15 cellular contexts compared by ENCODE assay signal in genomic region chr11:3916962-3917361, GRCh38.
DNase-seq lines count a peak whose midpoint lies in the region; ATAC-seq and TF ChIP-seq lines count a peak whose summit lies in the region.
"Had no signal": no experiment of that assay in that cellular context is flagged by ENCODE, and none has a peak within 500 bp of the region (broad histone marks: within the 10 kb centered on the region; RNA-seq: fewer than 3 reads in every experiment).

No MANE protein-coding gene starts in this region.

- H3K4me1 ChIP-seq in foreskin keratinocyte: peaks cover 24% of the 10 kb centered on the region

- peak; percentile 73 for DNase-seq in activated CD4-positive, alpha-beta T cell treated with anti-CD3 and anti-CD28 coated beads for 36 hours
- DNase-seq in activated CD4-positive, alpha-beta T cell treated with anti-CD3 and anti-CD28 coated beads, Interleukin-2, amount 50 U/mL, for 1 hour: no peak
- peak; percentile 68 for DNase-seq in activated CD8-positive, alpha-beta T cell treated with anti-CD3 and anti-CD28 coated beads for 36 hours
- DNase-seq in foreskin keratinocyte (peak; percentile 91 to 95), chondrocyte (ENCODE audit: low spot score) (no peak), dedifferentiated amniotic fluid mesenchymal stem cell (ENCODE audit: extremely low spot score) (no peak), Kasumi-1 (lab: John Stamatoyannopoulos, UW) (no peak)
- DNase-seq in stimulated activated naive CD8-positive, alpha-beta T cell treated with anti-CD3 and anti-CD28 coated beads, Interleukin-15, amount 100 ng/mL, for 72 hours: no peak
- DNase-seq: aorta, DMS53, HCEC 1CT, NCI-H187 had no signal

- intact Hi-C loops in activated CD4-positive, alpha-beta T cell treated with anti-CD3 and anti-CD28 coated beads for 36 hours (cut with DNase I, micrococcal nuclease): loop anchor here in 1 of 2 experiments (1.0 kb wide), 1 partner anchor 62 kb away; the partner anchor contains the start of gene STIM1
- intact Hi-C loops in activated CD8-positive, alpha-beta T cell treated with anti-CD3 and anti-CD28 coated beads for 36 hours (cut with micrococcal nuclease): no loop called here

- POLR2A ChIA-PET in activated CD4-positive, alpha-beta T cell treated with anti-CD3 and anti-CD28 coated beads for 36 hours (lab: Charles Lee): interaction anchor here (1.5 kb wide), 1 partner anchor 62 kb away, joined by 3 read pairs; no protein-coding TSS in a partner anchor
- POLR2A ChIA-PET in activated CD8-positive, alpha-beta T cell treated with anti-CD3 and anti-CD28 coated beads for 36 hours (lab: Charles Lee): interaction anchor here (0.7 to 2.0 kb wide), 2 partner anchors 63 to 150 kb away, joined by 3 to 5 read pairs; no protein-coding TSS in a partner anchor

- no peak for TF ChIP-seq CTCF in activated CD8-positive, alpha-beta T cell treated with anti-CD3 and anti-CD28 coated beads for 36 hours (IDR thresholded peaks at IDR 0.05)
- TF ChIP-seq CTCF in foreskin keratinocyte (conservative IDR thresholded peaks at IDR 0.05) (no peak), chondrocyte (IDR thresholded peaks at IDR 0.05) (no peak)

- peak; percentile 79 for ATAC-seq in activated CD4-positive, alpha-beta T cell treated with anti-CD3 and anti-CD28 coated beads for 36 hours
- peak; percentile 71 for ATAC-seq in activated CD8-positive, alpha-beta T cell treated with anti-CD3 and anti-CD28 coated beads for 36 hours
- ATAC-seq in foreskin keratinocyte: peak; percentile 92
- ATAC-seq in stimulated activated naive CD8-positive, alpha-beta T cell treated with anti-CD3 and anti-CD28 coated beads, Interleukin-15, amount 100 ng/mL, for 72 hours: peak; percentile 41

- peak overlapping the region; percentile 98 for H3K27ac ChIP-seq in foreskin keratinocyte
- H3K27ac ChIP-seq: thoracic aorta had no signal

- H3K27ac Mint-ChIP-seq in activated CD4-positive, alpha-beta T cell treated with anti-CD3 and anti-CD28 coated beads for 36 hours: peak overlapping the region; percentile 81
- H3K27ac Mint-ChIP-seq in activated CD8-positive, alpha-beta T cell treated with anti-CD3 and anti-CD28 coated beads for 36 hours: peak overlapping the region; percentile 78
- H3K27ac Mint-ChIP-seq in stimulated activated naive CD8-positive, alpha-beta T cell treated with anti-CD3 and anti-CD28 coated beads, Interleukin-15, amount 100 ng/mL, for 72 hours: peak overlapping the region; percentile 71 to 85
- H3K27ac Mint-ChIP-seq in chondrocyte (ENCODE audit: unreplicated experiment): no peak overlapping the region
- H3K27ac Mint-ChIP-seq: memory B cell, progenitor cell of endocrine pancreas had no signal

- peaks cover 18% of the 10 kb centered on the region for H3K36me3 Mint-ChIP-seq in activated CD4-positive, alpha-beta T cell treated with anti-CD3 and anti-CD28 coated beads for 36 hours (ENCODE audit: low read depth)
- peaks cover 19% of the 10 kb centered on the region for H3K36me3 Mint-ChIP-seq in activated CD8-positive, alpha-beta T cell treated with anti-CD3 and anti-CD28 coated beads for 36 hours (ENCODE audit: low read depth)
- no peaks in the 10 kb centered on the region for H3K36me3 Mint-ChIP-seq in chondrocyte (ENCODE audit: low read depth)
- H3K36me3 Mint-ChIP-seq: memory B cell had no signal

- CTCF ChIA-PET in activated CD4-positive, alpha-beta T cell treated with anti-CD3 and anti-CD28 coated beads for 36 hours (lab: Charles Lee): interaction anchor here (0.7 to 1.2 kb wide), 3 partner anchors 11 to 216 kb away, joined by 3 to 5 read pairs (median 3); no protein-coding TSS in a partner anchor
- CTCF ChIA-PET in activated CD8-positive, alpha-beta T cell treated with anti-CD3 and anti-CD28 coated beads for 36 hours (lab: Charles Lee): interaction anchor here (1.3 to 2.3 kb wide), 4 partner anchors 10 to 62 kb away, joined by 3 to 9 read pairs (median 6); partner anchors contain the start of gene STIM1

- no peaks in the 10 kb centered on the region for H3K27me3 ChIP-seq in foreskin keratinocyte

- H3K9me3 Mint-ChIP-seq in activated CD4-positive, alpha-beta T cell treated with anti-CD3 and anti-CD28 coated beads for 36 hours (ENCODE audit: low read depth): no peaks in the 10 kb centered on the region
- H3K9me3 Mint-ChIP-seq in activated CD8-positive, alpha-beta T cell treated with anti-CD3 and anti-CD28 coated beads for 36 hours: peaks cover 7% of the 10 kb centered on the region
- H3K9me3 Mint-ChIP-seq in stimulated activated naive CD8-positive, alpha-beta T cell treated with anti-CD3 and anti-CD28 coated beads, Interleukin-15, amount 100 ng/mL, for 72 hours: peaks cover 8 to 12% of the 10 kb centered on the region in 2 donors
- no peaks in the 10 kb centered on the region for H3K9me3 Mint-ChIP-seq in chondrocyte (ENCODE audit: low read depth)
- H3K9me3 Mint-ChIP-seq: memory B cell had no signal

- H3K27me3 Mint-ChIP-seq in activated CD4-positive, alpha-beta T cell treated with anti-CD3 and anti-CD28 coated beads for 36 hours: no peaks in the 10 kb centered on the region
- H3K27me3 Mint-ChIP-seq in activated CD8-positive, alpha-beta T cell treated with anti-CD3 and anti-CD28 coated beads for 36 hours: no peaks in the 10 kb centered on the region
- no peaks in the 10 kb centered on the region for H3K27me3 Mint-ChIP-seq in stimulated activated naive CD8-positive, alpha-beta T cell treated with anti-CD3 and anti-CD28 coated beads, Interleukin-15, amount 100 ng/mL, for 72 hours
- H3K27me3 Mint-ChIP-seq in chondrocyte (ENCODE audit: low read depth): no peaks in the 10 kb centered on the region
- H3K27me3 Mint-ChIP-seq: memory B cell, progenitor cell of endocrine pancreas had no signal

- H3K4me1 Mint-ChIP-seq in activated CD4-positive, alpha-beta T cell treated with anti-CD3 and anti-CD28 coated beads for 36 hours: peaks cover 70% of the 10 kb centered on the region
- H3K4me1 Mint-ChIP-seq in activated CD8-positive, alpha-beta T cell treated with anti-CD3 and anti-CD28 coated beads for 36 hours (ENCODE audit: low read depth): peaks cover 67% of the 10 kb centered on the region
- H3K4me1 Mint-ChIP-seq in stimulated activated naive CD8-positive, alpha-beta T cell treated with anti-CD3 and anti-CD28 coated beads, Interleukin-15, amount 100 ng/mL, for 72 hours: peaks cover 84% of the 10 kb centered on the region
- peaks cover 18% of the 10 kb centered on the region for H3K4me1 Mint-ChIP-seq in chondrocyte (ENCODE audit: low read depth)

- no peak overlapping the region for H3K4me3 Mint-ChIP-seq in activated CD4-positive, alpha-beta T cell treated with anti-CD3 and anti-CD28 coated beads for 36 hours
- no peak overlapping the region for H3K4me3 Mint-ChIP-seq in activated CD8-positive, alpha-beta T cell treated with anti-CD3 and anti-CD28 coated beads for 36 hours
- peak overlapping the region in 1 of 2 donors; percentile 26 for H3K4me3 Mint-ChIP-seq in stimulated activated naive CD8-positive, alpha-beta T cell treated with anti-CD3 and anti-CD28 coated beads, Interleukin-15, amount 100 ng/mL, for 72 hours
- no peak overlapping the region for H3K4me3 Mint-ChIP-seq in chondrocyte (ENCODE audit: unreplicated experiment)
- H3K4me3 Mint-ChIP-seq: memory B cell had no signal

Comparison
In these comparisons a context has a peak if more than half of its experiments do, and no peak if none do; other contexts are left out.
1. DNase-seq: peak in activated CD4-positive, alpha-beta T cell treated with anti-CD3 and anti-CD28 coated beads for 36 hours (single experiment), activated CD8-positive, alpha-beta T cell treated with anti-CD3 and anti-CD28 coated beads for 36 hours (single experiment) and foreskin keratinocyte (2 of 2); none in activated CD4-positive, alpha-beta T cell treated with anti-CD3 and anti-CD28 coated beads, Interleukin-2, amount 50 U/mL, for 1 hour (single experiment), stimulated activated naive CD8-positive, alpha-beta T cell treated with anti-CD3 and anti-CD28 coated beads, Interleukin-15, amount 100 ng/mL, for 72 hours (0 of 2), chondrocyte (single experiment), dedifferentiated amniotic fluid mesenchymal stem cell (single experiment) and Kasumi-1 (0 of 2).
2. ATAC-seq: peak in every context shown above with its lines; median percentile 92 in foreskin keratinocyte; 79 in activated CD4-positive, alpha-beta T cell treated with anti-CD3 and anti-CD28 coated beads for 36 hours; 71 in activated CD8-positive, alpha-beta T cell treated with anti-CD3 and anti-CD28 coated beads for 36 hours; 41 in stimulated activated naive CD8-positive, alpha-beta T cell treated with anti-CD3 and anti-CD28 coated beads, Interleukin-15, amount 100 ng/mL, for 72 hours.